Comparison of ENCODE assay signal across 14 cellular contexts in genomic region chr13:99125335-99125915, GRCh38.
DNase-seq lines count a peak whose midpoint lies in the region; ATAC-seq and TF ChIP-seq lines count a peak whose summit lies in the region.
"Had no signal": no experiment of that assay in that cellular context is flagged by ENCODE, and none has a peak within 500 bp of the region (broad histone marks: within the 10 kb centered on the region; RNA-seq: fewer than 3 reads in every experiment).

No MANE protein-coding gene starts in this region.

- ATAC-seq in DND-41 (ENCODE audit: insufficient read depth, low read depth) (peak; percentile 49; the same call in 2 of the 3 replicates), natural killer cell (no peak)
- ATAC-seq in activated naive CD8-positive, alpha-beta T cell treated with anti-CD3 and anti-CD28 coated beads, Interleukin-2, amount 10 ng/mL, durations not matched to agents 7 days and 5 days (ENCODE audit: low read depth), result no peak

- peak overlapping the region; percentile 27 for H3K27ac ChIP-seq in DND-41 (ENCODE audit: low read length)
- H3K27ac ChIP-seq: colonic mucosa, SK-N-MC, skin epidermis had no signal

- H3K9me3 Mint-ChIP-seq in activated naive CD8-positive, alpha-beta T cell treated with anti-CD3 and anti-CD28 coated beads, Interleukin-2, amount 10 ng/mL, durations not matched to agents 7 days and 5 days, result no peaks in the 10 kb centered on the region
- H3K9me3 Mint-ChIP-seq in natural killer cell, result no peaks in the 10 kb centered on the region

- H3K4me1 Mint-ChIP-seq in activated naive CD8-positive, alpha-beta T cell treated with anti-CD3 and anti-CD28 coated beads, Interleukin-2, amount 10 ng/mL, durations not matched to agents 7 days and 5 days, result peaks cover 19% of the 10 kb centered on the region
- H3K4me1 Mint-ChIP-seq in natural killer cell, result peaks cover 15 to 17% of the 10 kb centered on the region in 2 donors
- H3K4me1 Mint-ChIP-seq: mesothelial cell of epicardium had no signal

- no peak overlapping the region for H2AFZ ChIP-seq in DND-41 (ENCODE audit: low read depth, low read length)

- H3K27me3 ChIP-seq in DND-41 (ENCODE audit: insufficient read depth, low read length, poor library complexity), result no peaks in the 10 kb centered on the region
- H3K27me3 ChIP-seq: colonic mucosa had no signal

- H3K9ac ChIP-seq in DND-41 (ENCODE audit: low read depth, low read length), result no peak overlapping the region

- H3K4me3 Mint-ChIP-seq in activated naive CD8-positive, alpha-beta T cell treated with anti-CD3 and anti-CD28 coated beads, Interleukin-2, amount 10 ng/mL, durations not matched to agents 7 days and 5 days, result peak overlapping the region; percentile 61
- H3K4me3 Mint-ChIP-seq in natural killer cell, result no peak overlapping the region
- H3K4me3 Mint-ChIP-seq: mesothelial cell of epicardium had no signal

- TF ChIP-seq CTCF in DND-41 (IDR thresholded peaks at IDR 0.05; ENCODE audit: borderline replicate concordance, extremely low read depth, low read length, poor library complexity, severe bottlenecking) (no peak), NB4 (IDR thresholded peaks at IDR 0.05; ENCODE audit: low read depth, low read length) (no peak), natural killer cell (IDR thresholded peaks at IDR 0.05) (no peak), GM13977 (IDR thresholded peaks at IDR 0.05; ENCODE audit: extremely low read depth, insufficient read depth, missing control alignments) (no peak)

- DNase-seq in DND-41, result no peak
- peak; percentile 12 for DNase-seq in NB4 (ENCODE audit: low read depth)
- no peak for DNase-seq in activated naive CD8-positive, alpha-beta T cell treated with anti-CD3 and anti-CD28 coated beads, Interleukin-2, amount 10 ng/mL, durations not matched to agents 7 days and 5 days
- DNase-seq in natural killer cell, result no peak
- no peak for DNase-seq in DMS79 (lab: John Stamatoyannopoulos, UW)
- no peak for DNase-seq in GM13977 (ENCODE audit: low spot score)
- DNase-seq in retina, result no peak
- DNase-seq: amygdala, colonic mucosa, NCI-H1105 treated with DMSO at 0.1 percent for 48 hours, nucleus accumbens had no signal

- no peaks in the 10 kb centered on the region for H3K36me3 Mint-ChIP-seq in activated naive CD8-positive, alpha-beta T cell treated with anti-CD3 and anti-CD28 coated beads, Interleukin-2, amount 10 ng/mL, durations not matched to agents 7 days and 5 days
- no peaks in the 10 kb centered on the region for H3K36me3 Mint-ChIP-seq in natural killer cell
- H3K36me3 Mint-ChIP-seq: mesothelial cell of epicardium had no signal

- intact Hi-C loops in natural killer cell (cut with micrococcal nuclease), result no loop called here

- H3K4me1 ChIP-seq in DND-41 (ENCODE audit: insufficient read depth, low read length), result peaks cover 13% of the 10 kb centered on the region
- H3K4me1 ChIP-seq: colonic mucosa had no signal

- TF ChIP-seq POLR2A in NB4 (IDR thresholded peaks at IDR 0.05; ENCODE audit: extremely low read depth, insufficient read length), result no peak

- no peaks in the 10 kb centered on the region for H4K20me1 ChIP-seq in DND-41 (ENCODE audit: insufficient read depth, low read length)

- H3K36me3 ChIP-seq in DND-41 (ENCODE audit: insufficient read depth, low read length), result no peaks in the 10 kb centered on the region
- H3K36me3 ChIP-seq: colonic mucosa had no signal

- POLR2A ChIA-PET in activated naive CD8-positive, alpha-beta T cell treated with anti-CD3 and anti-CD28 coated beads, Interleukin-2, amount 10 ng/mL, durations not matched to agents 7 days and 5 days (lab: Charles Lee), result interaction anchor here (0.6 to 1.0 kb wide), 3 partner anchors 36 to 136 kb away, joined by 3 to 4 read pairs (median 3); no protein-coding TSS in a partner anchor

- H3K79me2 ChIP-seq in DND-41 (ENCODE audit: insufficient read depth, low read length), result no peaks in the 10 kb centered on the region

- in situ Hi-C loops in GM13977 (cut with MboI; ENCODE audit: low pct_unique_long_range_greater_than_20kb, low sequenced_read_pairs, unreplicated experiment), result no loop called here

- H3K9me3 ChIP-seq in DND-41 (ENCODE audit: insufficient read depth, low read length, severe bottlenecking), result no peaks in the 10 kb centered on the region
- H3K9me3 ChIP-seq: colonic mucosa had no signal

- no peak overlapping the region for H3K4me3 ChIP-seq in DND-41 (ENCODE audit: low read depth in 1 of 2, low read length in 2 of 2)
- H3K4me3 ChIP-seq in NB4 (ENCODE audit: low read depth, low read length), result no peak overlapping the region
- H3K4me3 ChIP-seq: colonic mucosa, skin epidermis had no signal

- no peaks in the 10 kb centered on the region for H3K27me3 Mint-ChIP-seq in activated naive CD8-positive, alpha-beta T cell treated with anti-CD3 and anti-CD28 coated beads, Interleukin-2, amount 10 ng/mL, durations not matched to agents 7 days and 5 days
- H3K27me3 Mint-ChIP-seq in natural killer cell (ENCODE audit: low read depth in 2 of 2), result peaks cover 38 to 47% of the 10 kb centered on the region in 2 donors

- H3K27ac Mint-ChIP-seq in activated naive CD8-positive, alpha-beta T cell treated with anti-CD3 and anti-CD28 coated beads, Interleukin-2, amount 10 ng/mL, durations not matched to agents 7 days and 5 days, result peak overlapping the region; percentile 71
- peak overlapping the region; percentile 17 to 75 for H3K27ac Mint-ChIP-seq in natural killer cell
- H3K27ac Mint-ChIP-seq: mesothelial cell of epicardium had no signal

- no peak overlapping the region; the same call in 1 of the 2 replicates for H3K4me2 ChIP-seq in DND-41 (ENCODE audit: insufficient read depth, low read length)
